9 cellular contexts compared by ENCODE assay signal in genomic region chr22:43004362-43005035, GRCh38. TPM values are rescaled to one million over a fixed set of nuclear protein-coding genes. Genes with fewer than 3 reads are reported as not detected.
DNase-seq lines count a peak whose midpoint lies in the region; ATAC-seq and TF ChIP-seq lines count a peak whose summit lies in the region.
"Had no signal": no experiment of that assay in that cellular context is flagged by ENCODE, and none has a peak within 500 bp of the region (broad histone marks: within the 10 kb centered on the region; RNA-seq: fewer than 3 reads in every experiment).

No MANE protein-coding gene starts in this region.

- no peak for TF ChIP-seq POLR2A in tibial nerve (IDR thresholded peaks at IDR 0.05)

- peak overlapping the region; percentile 89 for H3K4me3 Mint-ChIP-seq in HFFc6

- no peaks in the 10 kb centered on the region for H3K9me3 Mint-ChIP-seq in HFFc6

- H3K9me3 ChIP-seq in tibial nerve, result no peaks in the 10 kb centered on the region

- H3K36me3 ChIP-seq in tibial nerve, result no peaks in the 10 kb centered on the region

- H3K27me3 ChIP-seq in tibial nerve, result no peaks in the 10 kb centered on the region

- peak overlapping the region; percentile 87 for H3K27ac Mint-ChIP-seq in HFFc6

- DNase-seq in HFFc6 (peak; percentile 61), SW480 (ENCODE audit: low spot score) (peak; percentile 83), fibroblast of villous mesenchyme (ENCODE audit: low read depth) (peak; percentile 87), tibial nerve (ENCODE audit: low spot score in 2 of 2) (no peak)
- DNase-seq in stimulated activated naive CD8-positive, alpha-beta T cell treated with anti-CD3 and anti-CD28 coated beads, Interleukin-15, Interleukin-2, amounts not matched to agents 100 U/mL and 50 U/mL, for 24 hours, result peak; percentile 36
- no peak for DNase-seq in stimulated activated CD4-positive, alpha-beta T cell treated with anti-CD3 and anti-CD28 coated beads, Interleukin-2, amount 100 ng/mL, for 24 hours
- no peak for DNase-seq in activated CD4-positive, alpha-beta T cell treated with anti-CD3 and anti-CD28 coated beads, Interleukin-2, amount 50 U/mL, for 4 hours
- DNase-seq: NCI-H1105 treated with DMSO at 0.1 percent for 48 hours had no signal

- TF ChIP-seq EP300 in tibial nerve (IDR thresholded peaks at IDR 0.05), result no peak

- TF ChIP-seq CTCF in HFFc6 (IDR thresholded peaks at IDR 0.05), result no peak
- no peak for TF ChIP-seq CTCF in fibroblast of villous mesenchyme (IDR thresholded peaks at IDR 0.05; ENCODE audit: insufficient read depth, low read depth, low read length)
- TF ChIP-seq CTCF in tibial nerve (IDR thresholded peaks at IDR 0.05), result no peak

- H3K27ac ChIP-seq in tibial nerve, result no peak overlapping the region

- H3K4me1 Mint-ChIP-seq in HFFc6 (ENCODE audit: low read depth), result peaks cover 97% of the 10 kb centered on the region

- H3K27me3 Mint-ChIP-seq in HFFc6 (ENCODE audit: insufficient read depth), result peaks cover 3% of the 10 kb centered on the region; the same call in 1 of the 2 replicates

- peak; percentile 39 for ATAC-seq in stimulated activated naive CD8-positive, alpha-beta T cell treated with anti-CD3 and anti-CD28 coated beads, Interleukin-15, Interleukin-2, amounts not matched to agents 100 U/mL and 50 U/mL, for 24 hours
- no peak for ATAC-seq in HG02840 (IDR thresholded peaks at IDR 0.05; ENCODE audit: low FRiP score, unreplicated experiment)

- H3K4me3 ChIP-seq in fibroblast of villous mesenchyme (ENCODE audit: low read depth, low read length) (no peak overlapping the region), tibial nerve (no peak overlapping the region)

- 67 to 77% methylated on average over 13 of the region's 13 CpGs for whole genome bisulfite sequencing in tibial nerve, 2 donors

- no peaks in the 10 kb centered on the region for H3K36me3 Mint-ChIP-seq in HFFc6 (ENCODE audit: low read depth)

- peaks cover 0 to 74% (median 15%) of the 10 kb centered on the region in 4 donors for H3K4me1 ChIP-seq in tibial nerve

RNA-seq across cellular contexts. Expression of gene PACSIN2, which starts 10.4 kb away (rescaled TPM):
- total RNA-seq in HFFc6 (2021; fragmentation: NEBNext Ultra II Directional; extraction: Animal tissue kit (Norgen Biotek cat#: 25700)), result 10 to 100 TPM; 69.8 to 97.3 (median 76.2) TPM
- total RNA-seq in fibroblast of villous mesenchyme (43.8 and 53.1 TPM in 2 replicates), tibial nerve (10 to 100 TPM; 45.9 to 78.2 (median 59.0) TPM)

Comparison
In these comparisons a context has a peak if more than half of its experiments do, and no peak if none do; other contexts are left out.
1. DNase-seq: peak in HFFc6 (single experiment), SW480 (single experiment), fibroblast of villous mesenchyme (single experiment) and stimulated activated naive CD8-positive, alpha-beta T cell treated with anti-CD3 and anti-CD28 coated beads, Interleukin-15, Interleukin-2, amounts not matched to agents 100 U/mL and 50 U/mL, for 24 hours (single experiment); none in stimulated activated CD4-positive, alpha-beta T cell treated with anti-CD3 and anti-CD28 coated beads, Interleukin-2, amount 100 ng/mL, for 24 hours (0 of 2), tibial nerve (0 of 2) and activated CD4-positive, alpha-beta T cell treated with anti-CD3 and anti-CD28 coated beads, Interleukin-2, amount 50 U/mL, for 4 hours (0 of 2).